Comparison of ENCODE assay signal across 1 cellular context in genomic region chr5:132820162-132820754, GRCh38.
TF ChIP-seq lines count a peak whose summit lies in the region.

No MANE protein-coding gene starts in this region.

TF ChIP-seq in GM12878, 131 proteins besides CTCF, POLR2A, EP300 and RAD21:
- no peak for TF ChIP-seq SMAD5 (IDR thresholded peaks at IDR 0.05; ENCODE audit: low read depth)
- TF ChIP-seq NR2C2 (IDR thresholded peaks at IDR 0.05; ENCODE audit: borderline replicate concordance, control insufficient read depth, insufficient read length, low read depth): no peak
- TF ChIP-seq ZNF207 (IDR thresholded peaks at IDR 0.05; ENCODE audit: borderline replicate concordance): 0 out of 2 replicates have a peak, but pooled peaks have one; percentile 19
- TF ChIP-seq CREM (IDR thresholded peaks at IDR 0.05; ENCODE audit: low read depth): no peak
- peak; percentile 39; the same call in 1 of the 2 replicates for TF ChIP-seq HCFC1 (IDR thresholded peaks at IDR 0.05; ENCODE audit: low read length)
- TF ChIP-seq WRNIP1 (IDR thresholded peaks at IDR 0.05; ENCODE audit: borderline replicate concordance, low read depth, low read length): 0 out of 2 replicates have a peak, but pooled peaks have one; percentile 51
- no peak for TF ChIP-seq BCLAF1 (IDR thresholded peaks at IDR 0.05)
- TF ChIP-seq MLLT1 (IDR thresholded peaks at IDR 0.05): peak; percentile 22; the same call in 1 of the 2 replicates
- TF ChIP-seq HSF1 (IDR thresholded peaks at IDR 0.05; ENCODE audit: low read depth, low read length): no peak
- no peak for TF ChIP-seq SREBF1 (IDR thresholded peaks at IDR 0.05; ENCODE audit: low read length)
- TF ChIP-seq SMARCA5 (IDR thresholded peaks at IDR 0.05): peak; percentile 91
- TF ChIP-seq IRF4 (IDR thresholded peaks at IDR 0.05; ENCODE audit: low read depth, low read length): 0 out of 2 replicates have a peak, but pooled peaks have one; percentile 48
- TF ChIP-seq FOXM1 (IDR thresholded peaks at IDR 0.05; ENCODE audit: low read depth, low read length): peak; percentile 42; the same call in 1 of the 2 replicates
- no peak for TF ChIP-seq RFX5 (IDR thresholded peaks at IDR 0.05; ENCODE audit: low read depth, low read length)
- TF ChIP-seq RELA (IDR thresholded peaks at IDR 0.05; ENCODE audit: borderline replicate concordance, partially characterized antibody): peak; percentile 22
- TF ChIP-seq NBN (IDR thresholded peaks at IDR 0.05): peak; percentile 4; the same call in 1 of the 2 replicates
- peak; percentile 88 for TF ChIP-seq YY1 (IDR thresholded peaks at IDR 0.05; ENCODE audit: low read depth, low read length)
- no peak for TF ChIP-seq EGR1 (IDR thresholded peaks at IDR 0.05; ENCODE audit: borderline replicate concordance in 1 of 2, low read depth in 2 of 2, low read length in 2 of 2)
- TF ChIP-seq ASH2L (IDR thresholded peaks at IDR 0.05; ENCODE audit: borderline replicate concordance, low read depth): no peak
- TF ChIP-seq POU2F2 (IDR thresholded peaks at IDR 0.05; ENCODE audit: borderline replicate concordance, low read depth, low read length): 0 out of 3 replicates have a peak, but pooled peaks have one; percentile 43
- no peak for TF ChIP-seq CHD2 (IDR thresholded peaks at IDR 0.05; ENCODE audit: borderline replicate concordance, low read depth, low read length)
- no peak for TF ChIP-seq SUPT20H (IDR thresholded peaks at IDR 0.05; ENCODE audit: borderline replicate concordance, control insufficient read depth, low read depth, low read length)
- TF ChIP-seq BHLHE40 (IDR thresholded peaks at IDR 0.05; ENCODE audit: borderline replicate concordance in 1 of 2, low read depth in 2 of 2, low read length in 1 of 2): no peak
- TF ChIP-seq SKIL (IDR thresholded peaks at IDR 0.05; ENCODE audit: low read depth, poor library complexity, severe bottlenecking): peak; percentile 68
- TF ChIP-seq BMI1 (IDR thresholded peaks at IDR 0.05; ENCODE audit: borderline replicate concordance): no peak
- no peak for TF ChIP-seq E4F1 (IDR thresholded peaks at IDR 0.05; ENCODE audit: borderline replicate concordance, partially characterized antibody)
- peak; percentile 98 for TF ChIP-seq SMC3 (IDR thresholded peaks at IDR 0.05; ENCODE audit: borderline replicate concordance, low read length)
- no peak for TF ChIP-seq ZNF24 (IDR thresholded peaks at IDR 0.05)
- TF ChIP-seq RB1 (IDR thresholded peaks at IDR 0.05; ENCODE audit: borderline replicate concordance): peak; percentile 72; the same call in 1 of the 2 replicates
- peak; percentile 42 for TF ChIP-seq ATF7 (IDR thresholded peaks at IDR 0.05; ENCODE audit: low read depth)
- TF ChIP-seq KDM1A (IDR thresholded peaks at IDR 0.05; ENCODE audit: borderline replicate concordance): no peak
- TF ChIP-seq ATF2 (IDR thresholded peaks at IDR 0.05; ENCODE audit: low read length): no peak
- TF ChIP-seq IKZF1 (conservative IDR thresholded peaks at IDR 0.05): peak; percentile 37; the same call in 1 of the 2 replicates
- TF ChIP-seq ZNF687 (IDR thresholded peaks at IDR 0.05): peak; percentile 81
